Comparison of ENCODE assay signal across 23 cellular contexts in the genomic region with DNA sequence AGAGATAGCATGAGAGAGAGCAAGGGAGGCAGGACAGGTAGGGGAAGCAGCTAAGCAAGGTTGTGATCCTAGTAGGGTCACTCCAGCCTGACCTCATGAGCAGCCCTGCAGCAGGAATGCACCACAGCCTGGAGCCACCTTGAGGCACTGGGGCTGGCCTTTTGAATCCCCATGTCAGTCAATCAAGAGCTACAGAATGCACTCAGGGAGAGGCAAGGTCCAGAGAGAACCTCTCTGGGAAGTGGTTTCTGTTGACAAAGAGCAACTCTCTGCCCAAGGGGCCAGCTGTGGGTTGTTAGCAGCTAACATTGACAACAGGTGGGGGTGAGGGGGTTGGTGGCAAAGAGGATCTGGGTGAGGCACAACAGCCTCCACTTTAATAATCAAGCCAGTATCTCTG. TPM values are rescaled to one million over a fixed set of nuclear protein-coding genes. Genes with fewer than 3 reads are reported as not detected.
DNase-seq lines count a peak whose midpoint lies in the region; ATAC-seq lines count a peak whose summit lies in the region.
"Had no signal": no experiment of that assay in that cellular context is flagged by ENCODE, and none has a peak within 500 bp of the region (broad histone marks: within the 10 kb centered on the region; RNA-seq: fewer than 3 reads in every experiment).

No MANE protein-coding gene starts in this region.

- peaks cover 0 to 3% (median 0%) of the 10 kb centered on the region in 7 donors for H3K9me3 Mint-ChIP-seq in CD4-positive, CD25-positive, alpha-beta regulatory T cell
- no peaks in the 10 kb centered on the region for H3K9me3 Mint-ChIP-seq in central memory CD8-positive, alpha-beta T cell
- no peaks in the 10 kb centered on the region for H3K9me3 Mint-ChIP-seq in naive thymus-derived CD8-positive, alpha-beta T cell
- H3K9me3 Mint-ChIP-seq: activated T-cell treated with anti-CD3 and anti-CD28 coated beads, Interleukin-2, amount 50 U/mL, for 72 hours; nephron progenitor cell; T-helper 1 cell treated with Interleukin-12 subunit alpha and Interleukin-12 subunit beta and Interleukin-4 antibody, amounts not matched to agents 30 μg/mL and 1 μg/mL, for 36 hours; type B pancreatic cell had no signal

- H3K4me1 Mint-ChIP-seq in CD4-positive, CD25-positive, alpha-beta regulatory T cell, result peaks cover 21 to 52% (median 31%) of the 10 kb centered on the region in 4 donors
- peaks cover 46% of the 10 kb centered on the region for H3K4me1 Mint-ChIP-seq in central memory CD8-positive, alpha-beta T cell
- peaks cover 19 to 66% (median 38%) of the 10 kb centered on the region in 4 donors for H3K4me1 Mint-ChIP-seq in naive thymus-derived CD8-positive, alpha-beta T cell

- no peak for DNase-seq in CD4-positive, CD25-positive, alpha-beta regulatory T cell
- DNase-seq in ELF-1 (ENCODE audit: low read depth, low spot score) (peak; percentile 86), NCI-H1694 treated with DMSO at 0.1 percent for 48 hours (lab: John Stamatoyannopoulos, UW) (no peak), OCI-M2 (lab: John Stamatoyannopoulos, UW; ENCODE audit: unreplicated experiment) (no peak), MV-4-11 (lab: John Stamatoyannopoulos, UW) (no peak)
- DNase-seq in central memory CD8-positive, alpha-beta T cell (ENCODE audit: low spot score in 2 of 2), result no peak
- no peak for DNase-seq in naive thymus-derived CD8-positive, alpha-beta T cell
- DNase-seq: activated naive CD4-positive, alpha-beta T cell treated with Interleukin-2 at 50 U/mL for 16 hours; activated T-cell treated with anti-CD3 and anti-CD28 coated beads, Interleukin-2, amount 50 U/mL, for 72 hours; EL; H7; hippocampal formation; KG1; left ventricle myocardium superior; NCI-H146; NCI-H510A; nephron progenitor cell; ovary; retina; small intestine had no signal

- peaks cover 14% of the 10 kb centered on the region for H3K4me1 ChIP-seq in CD4-positive, CD25-positive, alpha-beta regulatory T cell (ENCODE audit: control insufficient read depth, insufficient read depth, low read length, poor library complexity, severe bottlenecking)

- POLR2A ChIA-PET in naive thymus-derived CD8-positive, alpha-beta T cell (lab: Charles Lee), result interaction anchor here (1.2 to 3.3 kb wide), 3 partner anchors 14 to 50 kb away, joined by 3 to 13 read pairs (median 3); no protein-coding TSS in a partner anchor

- no peaks in the 10 kb centered on the region for H3K27me3 ChIP-seq in CD4-positive, CD25-positive, alpha-beta regulatory T cell (ENCODE audit: control insufficient read depth, insufficient read depth, low read length)
- H3K27me3 ChIP-seq: ovary had no signal

- peaks cover 71% of the 10 kb centered on the region for H3K36me3 Mint-ChIP-seq in CD4-positive, CD25-positive, alpha-beta regulatory T cell
- H3K36me3 Mint-ChIP-seq in central memory CD8-positive, alpha-beta T cell (ENCODE audit: insufficient read depth), result peaks cover 67% of the 10 kb centered on the region
- peaks cover 10 to 94% (median 52%) of the 10 kb centered on the region in 3 donors for H3K36me3 Mint-ChIP-seq in naive thymus-derived CD8-positive, alpha-beta T cell

- peaks cover 83% of the 10 kb centered on the region for H3K36me3 ChIP-seq in CD4-positive, CD25-positive, alpha-beta regulatory T cell (ENCODE audit: control insufficient read depth, insufficient read depth, low read length)
- H3K36me3 ChIP-seq: ovary had no signal

- peak overlapping the region in 2 of 3 donors; percentile 44 to 86 for H3K27ac Mint-ChIP-seq in CD4-positive, CD25-positive, alpha-beta regulatory T cell
- H3K27ac Mint-ChIP-seq in central memory CD8-positive, alpha-beta T cell (ENCODE audit: low read depth), result peak overlapping the region; percentile 67
- H3K27ac Mint-ChIP-seq in naive thymus-derived CD8-positive, alpha-beta T cell, result peak overlapping the region in 7 of 10 donors; percentile 44 to 93 (median 75)
- H3K27ac Mint-ChIP-seq: activated T-cell treated with anti-CD3 and anti-CD28 coated beads, Interleukin-2, amount 50 U/mL, for 72 hours; nephron progenitor cell; T-helper 1 cell treated with Interleukin-12 subunit alpha and Interleukin-12 subunit beta and Interleukin-4 antibody, amounts not matched to agents 30 μg/mL and 1 μg/mL, for 36 hours; type B pancreatic cell had no signal

- no peaks in the 10 kb centered on the region for H3K27me3 Mint-ChIP-seq in CD4-positive, CD25-positive, alpha-beta regulatory T cell
- no peaks in the 10 kb centered on the region for H3K27me3 Mint-ChIP-seq in central memory CD8-positive, alpha-beta T cell
- no peaks in the 10 kb centered on the region for H3K27me3 Mint-ChIP-seq in naive thymus-derived CD8-positive, alpha-beta T cell
- H3K27me3 Mint-ChIP-seq: type B pancreatic cell had no signal

- ATAC-seq in CD4-positive, CD25-positive, alpha-beta regulatory T cell (ENCODE audit: low read depth in 2 of 2), result no peak
- no peak for ATAC-seq in central memory CD8-positive, alpha-beta T cell (replicated peaks; ENCODE audit: extremely low read depth, poor library complexity, severe bottlenecking)
- no peak for ATAC-seq in naive thymus-derived CD8-positive, alpha-beta T cell
- ATAC-seq: activated T-cell treated with anti-CD3 and anti-CD28 coated beads, Interleukin-2, amount 50 U/mL, for 72 hours; left ventricle myocardium superior had no signal

- H3K4me3 ChIP-seq in CD4-positive, CD25-positive, alpha-beta regulatory T cell (ENCODE audit: low read depth, low read length), result no peak overlapping the region
- H3K4me3 ChIP-seq: ovary had no signal

- H3K4me3 Mint-ChIP-seq in CD4-positive, CD25-positive, alpha-beta regulatory T cell, result no peak overlapping the region
- no peak overlapping the region for H3K4me3 Mint-ChIP-seq in central memory CD8-positive, alpha-beta T cell
- H3K4me3 Mint-ChIP-seq in naive thymus-derived CD8-positive, alpha-beta T cell, result no peak overlapping the region
- H3K4me3 Mint-ChIP-seq: activated T-cell treated with anti-CD3 and anti-CD28 coated beads, Interleukin-2, amount 50 U/mL, for 72 hours; nephron progenitor cell; T-helper 1 cell treated with Interleukin-12 subunit alpha and Interleukin-12 subunit beta and Interleukin-4 antibody, amounts not matched to agents 30 μg/mL and 1 μg/mL, for 36 hours; type B pancreatic cell had no signal

- H3K9me3 ChIP-seq in CD4-positive, CD25-positive, alpha-beta regulatory T cell (ENCODE audit: control insufficient read depth in 2 of 2, low read length in 2 of 2), result no peaks in the 10 kb centered on the region
- H3K9me3 ChIP-seq: ovary had no signal

- no peak overlapping the region for H3K27ac ChIP-seq in CD4-positive, CD25-positive, alpha-beta regulatory T cell (ENCODE audit: insufficient read depth, low read length, poor library complexity, severe bottlenecking)
- H3K27ac ChIP-seq: C4-2B, ovary had no signal

RNA-seq across cellular contexts. Expression of a gene that starts 54.6 kb away (rescaled TPM):
- 139 TPM for total RNA-seq in CD4-positive, CD25-positive, alpha-beta regulatory T cell
- 10 to 100 TPM; 24.6 to 35.2 (median 27.1) TPM for polyA plus RNA-seq in CD4-positive, CD25-positive, alpha-beta regulatory T cell
- total RNA-seq in naive thymus-derived CD8-positive, alpha-beta T cell, result 10 to 100 TPM; 84.5 to 92.3 TPM
- polyA plus RNA-seq in naive thymus-derived CD8-positive, alpha-beta T cell, result 10 to 100 TPM; 16.0 to 20.3 (median 17.9) TPM
